In genomic region chr6:83514877-83515466, GRCh38 we compare ENCODE assay signal across 9 cellular contexts. TPM values are rescaled to one million over a fixed set of nuclear protein-coding genes. Genes with fewer than 3 reads are reported as not detected.
DNase-seq lines count a peak whose midpoint lies in the region; ATAC-seq and TF ChIP-seq lines count a peak whose summit lies in the region.
"Had no signal": no experiment of that assay in that cellular context is flagged by ENCODE, and none has a peak within 500 bp of the region (broad histone marks: within the 10 kb centered on the region; RNA-seq: fewer than 3 reads in every experiment).

No MANE protein-coding gene starts in this region.

- dilution Hi-C loops in mammary epithelial cell (cut with HindIII; ENCODE audit: low sequenced_read_pairs), result loop anchor here (5.0 kb wide), 1 partner anchor 293 kb away; no protein-coding TSS in a partner anchor

- H3K36me3 ChIP-seq in mammary epithelial cell (ENCODE audit: insufficient read depth, low read length), result no peaks in the 10 kb centered on the region
- no peaks in the 10 kb centered on the region for H3K36me3 ChIP-seq in right lobe of liver

- in situ Hi-C loops in mammary epithelial cell (cut with MboI; ENCODE audit: low sequenced_read_pairs in 2 of 2), result loop anchor here (5.0 to 25.0 kb wide), 5 partner anchors 93 to 453 kb away; partner anchors contain the start of genes DOP1A (in 2 of the 2) and UBE3D (in 2 of the 2)

- TF ChIP-seq POLR2A in right lobe of liver (IDR thresholded peaks at IDR 0.05), result no peak

- no peak overlapping the region for H3K4me3 Mint-ChIP-seq in CD14-positive monocyte

- TF ChIP-seq CTCF in CD14-positive monocyte (IDR thresholded peaks at IDR 0.05) (peak; percentile 87), GM12873 (IDR thresholded peaks at IDR 0.05; ENCODE audit: insufficient read depth, low read depth, low read length, missing control alignments) (peak; percentile 77), mammary epithelial cell (conservative IDR thresholded peaks at IDR 0.05 in 1 of 2, IDR thresholded peaks at IDR 0.05 in 1 of 2; ENCODE audit: extremely low read depth in 1 of 2, insufficient read depth in 1 of 2, low read depth in 1 of 2, low read length in 2 of 2) (peak; percentile 73 to 81), right lobe of liver (IDR thresholded peaks at IDR 0.05) (peak; percentile 76 to 87 (median 81))

- H3K27me3 ChIP-seq in mammary epithelial cell (ENCODE audit: insufficient read depth, low read length) (no peaks in the 10 kb centered on the region), right lobe of liver (no peaks in the 10 kb centered on the region)

- BruUV-seq in mammary epithelial cell (replicated peaks; lab: Mats Ljungman, UMichigan), result no TSS peak

- H3K79me2 ChIP-seq in mammary epithelial cell (ENCODE audit: insufficient read depth, low read length), result no peaks in the 10 kb centered on the region

- H3K4me3 ChIP-seq in mammary epithelial cell (replicated peaks in 1 of 3; ENCODE audit: insufficient read depth in 1 of 3, low read depth in 2 of 3, low read length in 3 of 3), result no peak overlapping the region
- no peak overlapping the region for H3K4me3 ChIP-seq in right lobe of liver

- ATAC-seq in HG03060 (IDR thresholded peaks at IDR 0.05; ENCODE audit: low read depth, unreplicated experiment), result peak; percentile 52
- peak; percentile 65 to 78 (median 72) for ATAC-seq in right lobe of liver
- ATAC-seq in HG03439 (IDR thresholded peaks at IDR 0.05; ENCODE audit: unreplicated experiment), result no peak

- H3K9me3 Mint-ChIP-seq in CD14-positive monocyte, result peaks cover 0 to 5% (median 0%) of the 10 kb centered on the region in 7 donors

- H3K4me1 Mint-ChIP-seq in CD14-positive monocyte, result peaks cover 10% of the 10 kb centered on the region

- no peaks in the 10 kb centered on the region for H4K20me1 ChIP-seq in mammary epithelial cell (ENCODE audit: insufficient read depth, low read length)

- CTCF ChIA-PET in mammary epithelial cell (lab: Charles Lee; ENCODE audit: low non-redundant PET), result interaction anchor here (0.7 to 0.8 kb wide), 2 partner anchors 133 to 447 kb away, joined by 6 to 13 read pairs; partner anchors contain the start of gene DOP1A

- H3K36me3 Mint-ChIP-seq in CD14-positive monocyte, result no peaks in the 10 kb centered on the region

- H2AFZ ChIP-seq in mammary epithelial cell (ENCODE audit: low read depth, low read length), result no peak overlapping the region

- H3K4me1 ChIP-seq in mammary epithelial cell (ENCODE audit: insufficient read depth, low read length), result peaks cover 4% of the 10 kb centered on the region
- H3K4me1 ChIP-seq in right lobe of liver, result peaks cover 0 to 4% (median 0%) of the 10 kb centered on the region in 4 donors

- no peak for DNase-seq in CD14-positive monocyte (ENCODE audit: low spot score)
- peak; percentile 72 for DNase-seq in NCI-H748 (lab: John Stamatoyannopoulos, UW; ENCODE audit: unreplicated experiment)
- DNase-seq in mammary epithelial cell, result peak; percentile 48
- DNase-seq in right lobe of liver, result no peak
- no peak for DNase-seq in effector CD4-positive, alpha-beta T cell

- H3K9me3 ChIP-seq in mammary epithelial cell (replicated peaks; ENCODE audit: insufficient read depth, low read length) (no peaks in the 10 kb centered on the region), right lobe of liver (no peaks in the 10 kb centered on the region)

- H3K9ac ChIP-seq in mammary epithelial cell (ENCODE audit: insufficient read depth, low read length), result no peak overlapping the region

- H3K27ac Mint-ChIP-seq in CD14-positive monocyte, result no peak overlapping the region

- H3K27me3 Mint-ChIP-seq in CD14-positive monocyte (ENCODE audit: low read depth in 3 of 3), result peaks cover 38 to 45% (median 42%) of the 10 kb centered on the region in 3 donors

- H3K27ac ChIP-seq in mammary epithelial cell (ENCODE audit: insufficient read depth, low read depth, low read length) (no peak overlapping the region), right lobe of liver (no peak overlapping the region)

- intact Hi-C loops in CD14-positive monocyte (cut with micrococcal nuclease), result loop anchor here (10.0 kb wide), 1 partner anchor 290 kb away; no protein-coding TSS in a partner anchor
- intact Hi-C loops in mammary epithelial cell (cut with micrococcal nuclease), result loop anchor here (1.0 to 10.0 kb wide), 3 partner anchors 293 to 1270 kb away; partner anchors contain the start of genes DOP1A and IBTK
- intact Hi-C loops in right lobe of liver (cut with DNase I), result loop anchor here (5.0 to 10.0 kb wide), 2 partner anchors 98 to 290 kb away; no protein-coding TSS in a partner anchor

- no peak overlapping the region for H3K4me2 ChIP-seq in mammary epithelial cell (ENCODE audit: insufficient read depth, low read depth, low read length)

- 10% methylated on average over 4 of the region's 4 CpGs for WGBS in mammary epithelial cell (ENCODE audit: low coverage, missing lambda C conversion rate)
- 15% methylated on average over 4 of the region's 4 CpGs for WGBS in right lobe of liver (ENCODE audit: insufficient coverage, low coverage, low lambda C conversion rate, missing lambda C conversion rate)

RNA-seq across cellular contexts. Expression of gene PRSS35, which starts 2.6 kb away (rescaled TPM):
- polyA plus RNA-seq in CD14-positive monocyte (not detected), mammary epithelial cell (0.05 TPM)
- total RNA-seq in mammary epithelial cell (under 1 TPM in 1 of 2 donors, not detected in 1; 0.17 TPM), right lobe of liver (under 1 TPM in 1 of 6 experiments, not detected in 5; 0.20 TPM)
- polyA minus RNA-seq in mammary epithelial cell, result not detected
- total RNA-seq: T-helper 1 cell treated with Interleukin-12 subunit alpha and Interleukin-12 subunit beta and Interleukin-4 antibody, amounts not matched to agents 30 ng/mL and 1 ng/mL, for 36 hours had no signal

Comparison
In these comparisons a context has a peak if more than half of its experiments do, and no peak if none do; other contexts are left out.
1. DNase-seq: peak in NCI-H748 (single experiment) and mammary epithelial cell (single experiment); none in CD14-positive monocyte (single experiment), right lobe of liver (0 of 3) and effector CD4-positive, alpha-beta T cell (single experiment).
2. Peak in every context shown above with its lines, with median percentiles within 50 percentile points of each other: CTCF ChIP-seq.